Comparison of ENCODE assay signal across 21 cellular contexts in genomic region chr19:18474366-18474887, GRCh38. TPM values are rescaled to one million over a fixed set of nuclear protein-coding genes. Genes with fewer than 3 reads are reported as not detected.
DNase-seq lines count a peak whose midpoint lies in the region; ATAC-seq, FAIRE-seq and TF ChIP-seq lines count a peak whose summit lies in the region.
"Had no signal": no experiment of that assay in that cellular context is flagged by ENCODE, and none has a peak within 500 bp of the region (broad histone marks: within the 10 kb centered on the region; RNA-seq: fewer than 3 reads in every experiment).

No MANE protein-coding gene starts in this region.

- H3K4me3 Mint-ChIP-seq in T-helper 2 cell treated with Interferon-gamma antibody and Interleukin-4, amounts not matched to agents 5 μg/mL and 100 μg/mL, for 36 hours, result no peak overlapping the region
- no peak overlapping the region for H3K4me3 Mint-ChIP-seq in WTC11

- H3K27me3 Mint-ChIP-seq in T-helper 2 cell treated with Interferon-gamma antibody and Interleukin-4, amounts not matched to agents 5 μg/mL and 100 μg/mL, for 36 hours (ENCODE audit: low read depth), result no peaks in the 10 kb centered on the region
- no peaks in the 10 kb centered on the region for H3K27me3 Mint-ChIP-seq in WTC11 (ENCODE audit: low read depth)

- POLR2A ChIA-PET in WTC11 (lab: Charles Lee), result interaction anchor here (0.8 kb wide), 1 partner anchor 14 kb away, joined by 3 read pairs; no protein-coding TSS in a partner anchor

- H3K36me3 Mint-ChIP-seq in T-helper 2 cell treated with Interferon-gamma antibody and Interleukin-4, amounts not matched to agents 5 μg/mL and 100 μg/mL, for 36 hours (ENCODE audit: low read depth), result peaks cover 6% of the 10 kb centered on the region
- H3K36me3 Mint-ChIP-seq in WTC11, result no peaks in the 10 kb centered on the region

- H3K27ac ChIP-seq in small intestine (ENCODE audit: low read depth in 1 of 2, low read length in 1 of 2), result peak overlapping the region; percentile 38 to 76
- no peak overlapping the region for H3K27ac ChIP-seq in pancreas
- H3K27ac ChIP-seq: 22Rv1, parathyroid adenoma, SK-N-MC, thyroid gland had no signal

- peak overlapping the region; percentile 20 for H3K27ac Mint-ChIP-seq in T-helper 2 cell treated with Interferon-gamma antibody and Interleukin-4, amounts not matched to agents 5 μg/mL and 100 μg/mL, for 36 hours
- H3K27ac Mint-ChIP-seq in WTC11, result peak overlapping the region; percentile 32; the same call in 1 of the 2 replicates

- H3K4me1 Mint-ChIP-seq in T-helper 2 cell treated with Interferon-gamma antibody and Interleukin-4, amounts not matched to agents 5 μg/mL and 100 μg/mL, for 36 hours (ENCODE audit: low read depth), result peaks cover 31% of the 10 kb centered on the region
- H3K4me1 Mint-ChIP-seq in WTC11, result peaks cover 37% of the 10 kb centered on the region

- H3K27me3 ChIP-seq in iPS-15b (ENCODE audit: control insufficient read depth, insufficient read depth, low read length) (no peaks in the 10 kb centered on the region), small intestine (ENCODE audit: control insufficient read depth in 2 of 2, insufficient read depth in 2 of 2, low read length in 2 of 2) (no peaks in the 10 kb centered on the region), pancreas (no peaks in the 10 kb centered on the region)
- H3K27me3 ChIP-seq: BE2C, thyroid gland had no signal

- 82 to 89% (median 86%) methylated on average over 13 of the region's 13 CpGs for WGBS in small intestine, 3 donors
- WGBS in pancreas, 2 donors, result 88 to 89% methylated on average over 13 of the region's 13 CpGs

- CTCF ChIA-PET in WTC11 (lab: Charles Lee), result interaction anchor here (1.0 to 1.5 kb wide), 2 partner anchors 8 to 10 kb away, joined by 4 to 5 read pairs; no protein-coding TSS in a partner anchor

- H3K36me3 ChIP-seq in iPS-15b (ENCODE audit: control insufficient read depth, insufficient read depth, low read length), result peaks cover 5% of the 10 kb centered on the region
- H3K36me3 ChIP-seq in small intestine (ENCODE audit: control insufficient read depth in 2 of 2, insufficient read depth in 2 of 2, low read length in 2 of 2), result no peaks in the 10 kb centered on the region
- H3K36me3 ChIP-seq in pancreas, result no peaks in the 10 kb centered on the region
- H3K36me3 ChIP-seq: HAP-1 had no signal

- H3K9ac ChIP-seq in iPS-15b (ENCODE audit: low read depth, low read length), result peak overlapping the region; percentile 8
- H3K9ac ChIP-seq: parathyroid adenoma had no signal

- intact Hi-C loops in pancreas (cut with DNase I), result loop anchor here in 1 of 3 donors (10.0 kb wide), 1 partner anchor 90 kb away; no protein-coding TSS in a partner anchor

- DNase-seq in T-helper 2 cell treated with Interferon-gamma antibody and Interleukin-4, amounts not matched to agents 5 μg/mL and 100 μg/mL, for 36 hours (ENCODE audit: low spot score), result no peak
- no peak for DNase-seq in T-helper 2 cell
- DNase-seq in WTC11 (ENCODE audit: low spot score), result no peak
- DNase-seq in small intestine, result no peak
- no peak for DNase-seq in pancreas
- no peak for DNase-seq in GM10266 (ENCODE audit: extremely low spot score)
- DNase-seq: activated CD4-positive, alpha-beta T cell treated with anti-CD3 and anti-CD28 coated beads, Interleukin-2, amount 50 U/mL, for 1 hour; activated T-cell treated with anti-CD3 and anti-CD28 coated beads, Interleukin-2, amount 50 U/mL, for 48 hours; amygdala; BE2C; DMS153; Kasumi-1; NCI-H1105 treated with DMSO at 0.1 percent for 48 hours; NCI-H69; thyroid gland had no signal

- FAIRE-seq in small intestine (lab: Jason Lieb, UNC), result no peak
- FAIRE-seq in pancreas (lab: Jason Lieb, UNC), result no peak

- TF ChIP-seq CTCF in WTC11 (IDR thresholded peaks at IDR 0.05) (no peak), pancreas (IDR thresholded peaks at IDR 0.05) (no peak), GM10266 (IDR thresholded peaks at IDR 0.05; ENCODE audit: control insufficient read depth, insufficient read depth, low read depth, missing control alignments) (no peak)

- H3K4me1 ChIP-seq in iPS-15b (ENCODE audit: control insufficient read depth, insufficient read depth, low read length) (no peaks in the 10 kb centered on the region), small intestine (ENCODE audit: control insufficient read depth in 2 of 2, insufficient read depth in 1 of 2, low read depth in 1 of 2, low read length in 1 of 2) (peaks cover 0 to 2% of the 10 kb centered on the region in 2 donors), pancreas (peaks cover 0 to 11% (median 4%) of the 10 kb centered on the region in 3 donors)
- H3K4me1 ChIP-seq: HAP-1, parathyroid adenoma had no signal

- H3K4me3 ChIP-seq in iPS-15b (ENCODE audit: low read depth, low read length) (no peak overlapping the region), small intestine (ENCODE audit: low read depth in 1 of 2, low read length in 2 of 2) (no peak overlapping the region), pancreas (no peak overlapping the region)
- H3K4me3 ChIP-seq: HAP-1, SK-N-MC, thyroid gland had no signal

- no peaks in the 10 kb centered on the region for H3K9me3 ChIP-seq in iPS-15b (ENCODE audit: control insufficient read depth, insufficient read depth, low read length)
- no peaks in the 10 kb centered on the region for H3K9me3 ChIP-seq in small intestine (ENCODE audit: control insufficient read depth, low read depth)
- no peaks in the 10 kb centered on the region for H3K9me3 ChIP-seq in pancreas
- H3K9me3 ChIP-seq: BE2C, HAP-1, thyroid gland had no signal

- ATAC-seq in WTC11 (no peak), GM19395 (IDR thresholded peaks at IDR 0.05; ENCODE audit: unreplicated experiment) (no peak), pancreas (no peak)

- H3K9me3 Mint-ChIP-seq in T-helper 2 cell treated with Interferon-gamma antibody and Interleukin-4, amounts not matched to agents 5 μg/mL and 100 μg/mL, for 36 hours, result no peaks in the 10 kb centered on the region
- H3K9me3 Mint-ChIP-seq in WTC11, result no peaks in the 10 kb centered on the region

TF ChIP-seq in WTC11, 78 proteins besides CTCF, POLR2A, EP300 and RAD21 (continues in another document):
- TF ChIP-seq ZNF532 (CRISPR knock-in tag; IDR thresholded peaks at IDR 0.05; ENCODE audit: borderline replicate concordance) (no peak), GTF2I (CRISPR knock-in tag; conservative IDR thresholded peaks at IDR 0.05) (no peak), E2F1 (CRISPR knock-in tag; IDR thresholded peaks at IDR 0.05) (no peak), FOXP1 (CRISPR knock-in tag; IDR thresholded peaks at IDR 0.05; ENCODE audit: borderline replicate concordance) (no peak), ZNF423 (CRISPR knock-in tag; IDR thresholded peaks at IDR 0.05) (no peak)

RNA-seq across cellular contexts. Expression of gene ISYNA1, which starts 36.5 kb away (rescaled TPM):
- 236 to 310 TPM (median 307 TPM) in 3 replicates for total RNA-seq in WTC11 (2021)
- polyA plus RNA-seq in small intestine, result 10 to 100 TPM in 1 of 3 donors, 1 to 10 TPM in 2; 4.5 to 12.9 (median 5.7) TPM
- total RNA-seq in pancreas, result 10 to 100 TPM; 26.1 to 58.4 (median 44.7) TPM
- polyA plus RNA-seq in pancreas, result 100 to 1,000 TPM; 187 to 309 TPM

RNA-seq across cellular contexts. Expression of gene ELL, which starts 47.4 kb away (rescaled TPM):
- 11.6 to 17.3 TPM (median 13.1 TPM) in 3 replicates for total RNA-seq in WTC11 (2021)
- 10 to 100 TPM in 1 of 3 donors, 1 to 10 TPM in 2; 8.6 to 11.4 (median 9.5) TPM for polyA plus RNA-seq in small intestine
- 10 to 100 TPM in 1 of 6 donors, 1 to 10 TPM in 5; 5.8 to 10.5 (median 9.3) TPM for total RNA-seq in pancreas
- 10 to 100 TPM; 10.3 to 13.4 TPM for polyA plus RNA-seq in pancreas

RNA-seq across cellular contexts. Expression of gene SSBP4, which starts 55.2 kb away (rescaled TPM):
- total RNA-seq in WTC11 (2021) (44.5 to 51.2 TPM (median 47.4 TPM) in 3 replicates), pancreas (10 to 100 TPM; 20.5 to 33.8 (median 23.7) TPM)
- polyA plus RNA-seq in small intestine (10 to 100 TPM; 15.9 to 51.7 (median 36.7) TPM), pancreas (100 to 1,000 TPM in 1 of 2 donors, 10 to 100 TPM in 1; 77.5 to 116 TPM)

Comparison
In these comparisons a context has a peak if more than half of its experiments do, and no peak if none do; other contexts are left out.
1. H3K27ac ChIP-seq: peak in small intestine (2 of 2); none in pancreas (0 of 4).